Comparison of ENCODE assay signal across 29 cellular contexts in the genomic region with DNA sequence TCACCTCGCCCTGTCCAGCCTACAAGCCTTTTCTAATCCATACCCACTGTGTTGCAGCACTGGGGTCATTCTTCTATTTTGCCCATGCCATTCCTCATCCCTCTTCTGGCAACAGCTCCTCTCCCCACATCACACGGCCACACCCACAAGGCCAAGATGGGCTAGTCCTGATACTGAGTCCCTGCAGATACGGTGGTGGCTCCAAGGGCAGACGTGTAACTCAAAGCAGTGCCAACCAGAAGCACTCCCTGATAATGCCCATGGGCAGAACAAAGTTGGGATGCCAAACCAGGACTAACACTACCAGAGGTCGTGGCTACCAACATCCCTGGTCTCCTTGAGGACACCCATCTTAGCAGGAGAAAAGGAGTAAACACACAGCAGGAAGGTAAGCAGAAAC.
"Had no signal": no experiment of that assay in that cellular context is flagged by ENCODE, and none has a peak within 500 bp of the region (broad histone marks: within the 10 kb centered on the region; RNA-seq: fewer than 3 reads in every experiment).

No MANE protein-coding gene starts in this region.

- H3K4me3 Mint-ChIP-seq: activated CD4-positive, alpha-beta memory T cell treated with anti-CD3 and anti-CD28 coated beads for 36 hours; activated CD4-positive, alpha-beta T cell treated with anti-CD3 and anti-CD28 coated beads, Interleukin-2, amount 10 ng/mL, durations not matched to agents 24 days and 14 days; activated naive CD4-positive, alpha-beta T cell treated with anti-CD3 and anti-CD28 coated beads, Interleukin-2, amount 10 ng/mL, durations not matched to agents 7 days and 5 days; activated naive CD8-positive, alpha-beta T cell treated with anti-CD3 and anti-CD28 coated beads, Interleukin-2, amount 10 ng/mL, durations not matched to agents 7 days and 5 days; activated T-helper 1 cell treated with anti-CD3 and anti-CD28 coated beads, Interleukin-12 subunit alpha, Interleukin-12 subunit beta, Interleukin-2, Interleukin-4 antibody, amounts not matched to agents 30 ng/mL and 10 ng/mL and 1 ng/mL, durations not matched to agents 14 hours and 24 hours and 36 hours; brain; effector memory CD8-positive, alpha-beta T cell; naive thymus-derived CD4-positive, alpha-beta T cell; T-helper 1 cell treated with Interleukin-12 subunit alpha and Interleukin-12 subunit beta and Interleukin-4 antibody, amounts not matched to agents 30 μg/mL and 1 μg/mL, for 36 hours had no signal

- H3K9me3 ChIP-seq: ascending aorta, right lobe of liver, upper lobe of left lung had no signal

- H3K27ac ChIP-seq: ascending aorta, cardiac muscle cell, coronary artery, right lobe of liver, upper lobe of left lung, VCaP had no signal

- H3K9me3 Mint-ChIP-seq: activated CD4-positive, alpha-beta memory T cell treated with anti-CD3 and anti-CD28 coated beads for 36 hours; activated CD4-positive, alpha-beta T cell treated with anti-CD3 and anti-CD28 coated beads, Interleukin-2, amount 10 ng/mL, durations not matched to agents 24 days and 14 days; activated naive CD4-positive, alpha-beta T cell treated with anti-CD3 and anti-CD28 coated beads, Interleukin-2, amount 10 ng/mL, durations not matched to agents 7 days and 5 days; activated T-helper 1 cell treated with anti-CD3 and anti-CD28 coated beads, Interleukin-12 subunit alpha, Interleukin-12 subunit beta, Interleukin-2, Interleukin-4 antibody, amounts not matched to agents 30 ng/mL and 10 ng/mL and 1 ng/mL, durations not matched to agents 14 hours and 24 hours and 36 hours; T-helper 1 cell treated with Interleukin-12 subunit alpha and Interleukin-12 subunit beta and Interleukin-4 antibody, amounts not matched to agents 30 μg/mL and 1 μg/mL, for 36 hours had no signal

- DNase-seq: activated CD4-positive, alpha-beta memory T cell treated with anti-CD3 and anti-CD28 coated beads for 36 hours; activated CD4-positive, alpha-beta T cell treated with anti-CD3 and anti-CD28 coated beads, Interleukin-2, amount 10 ng/mL, durations not matched to agents 24 days and 14 days; activated CD8-positive, alpha-beta memory T cell treated with anti-CD3 and anti-CD28 coated beads, Interleukin-2, amount 50 U/mL, for 4 hours; activated effector memory CD4-positive, alpha-beta T cell treated with anti-CD3 and anti-CD28 coated beads, Interleukin-2, amount 50 U/mL, for 16 hours; activated naive CD4-positive, alpha-beta T cell treated with anti-CD3 and anti-CD28 coated beads, Interleukin-2, amount 10 ng/mL, durations not matched to agents 7 days and 5 days; activated naive CD8-positive, alpha-beta T cell treated with anti-CD3 and anti-CD28 coated beads, Interleukin-2, amount 10 ng/mL, durations not matched to agents 7 days and 5 days; activated T-cell treated with anti-CD3 and anti-CD28 coated beads, Interleukin-2, amount 50 U/mL, for 1 hour; dorsolateral prefrontal cortex; effector memory CD8-positive, alpha-beta T cell; foreskin fibroblast; islet precursor cell; midbrain; naive thymus-derived CD4-positive, alpha-beta T cell; nucleus accumbens; right lobe of liver; stimulated activated CD4-positive, alpha-beta T cell treated with anti-CD3 and anti-CD28 coated beads, Interleukin-12 subunit alpha, Interleukin-12 subunit beta, amount 100 ng/mL, for 4 hours; stimulated activated CD4-positive, alpha-beta T cell treated with anti-CD3 and anti-CD28 coated beads, Interleukin-4, amount 100 ng/mL, for 1 hour; stimulated activated naive CD8-positive, alpha-beta T cell treated with anti-CD3 and anti-CD28 coated beads, Interleukin-15, Interleukin-2, amounts not matched to agents 100 U/mL and 50 U/mL, for 24 hours; T-helper 9 cell; upper lobe of left lung had no signal

- H3K27me3 ChIP-seq: ascending aorta, cardiac muscle cell, dorsolateral prefrontal cortex, right lobe of liver, upper lobe of left lung had no signal

- H3K4me3 ChIP-seq: ascending aorta, cardiac muscle cell, coronary artery, dorsolateral prefrontal cortex, right lobe of liver, upper lobe of left lung had no signal

- H3K4me1 ChIP-seq: ascending aorta, right lobe of liver, upper lobe of left lung had no signal

- H3K27ac Mint-ChIP-seq: activated CD4-positive, alpha-beta memory T cell treated with anti-CD3 and anti-CD28 coated beads for 36 hours; activated CD4-positive, alpha-beta T cell treated with anti-CD3 and anti-CD28 coated beads, Interleukin-2, amount 10 ng/mL, durations not matched to agents 24 days and 14 days; activated naive CD4-positive, alpha-beta T cell treated with anti-CD3 and anti-CD28 coated beads, Interleukin-2, amount 10 ng/mL, durations not matched to agents 7 days and 5 days; activated naive CD8-positive, alpha-beta T cell treated with anti-CD3 and anti-CD28 coated beads, Interleukin-2, amount 10 ng/mL, durations not matched to agents 7 days and 5 days; activated T-helper 1 cell treated with anti-CD3 and anti-CD28 coated beads, Interleukin-12 subunit alpha, Interleukin-12 subunit beta, Interleukin-2, Interleukin-4 antibody, amounts not matched to agents 30 ng/mL and 10 ng/mL and 1 ng/mL, durations not matched to agents 14 hours and 24 hours and 36 hours; effector memory CD8-positive, alpha-beta T cell; T-helper 1 cell treated with Interleukin-12 subunit alpha and Interleukin-12 subunit beta and Interleukin-4 antibody, amounts not matched to agents 30 μg/mL and 1 μg/mL, for 36 hours had no signal

- H3K4me1 Mint-ChIP-seq: activated CD4-positive, alpha-beta T cell treated with anti-CD3 and anti-CD28 coated beads, Interleukin-2, amount 10 ng/mL, durations not matched to agents 24 days and 14 days; activated naive CD4-positive, alpha-beta T cell treated with anti-CD3 and anti-CD28 coated beads, Interleukin-2, amount 10 ng/mL, durations not matched to agents 7 days and 5 days; activated naive CD8-positive, alpha-beta T cell treated with anti-CD3 and anti-CD28 coated beads, Interleukin-2, amount 10 ng/mL, durations not matched to agents 7 days and 5 days had no signal

- H3K27me3 Mint-ChIP-seq: activated CD4-positive, alpha-beta memory T cell treated with anti-CD3 and anti-CD28 coated beads for 36 hours; activated CD4-positive, alpha-beta T cell treated with anti-CD3 and anti-CD28 coated beads, Interleukin-2, amount 10 ng/mL, durations not matched to agents 24 days and 14 days; activated naive CD4-positive, alpha-beta T cell treated with anti-CD3 and anti-CD28 coated beads, Interleukin-2, amount 10 ng/mL, durations not matched to agents 7 days and 5 days; activated naive CD8-positive, alpha-beta T cell treated with anti-CD3 and anti-CD28 coated beads, Interleukin-2, amount 10 ng/mL, durations not matched to agents 7 days and 5 days; brain; effector memory CD8-positive, alpha-beta T cell; naive thymus-derived CD4-positive, alpha-beta T cell had no signal

- ATAC-seq: activated CD4-positive, CD25-positive, alpha-beta regulatory T cell treated with anti-CD3 and anti-CD28 coated beads, Interleukin-2, amount 50 U/mL, for 24 hours; effector memory CD8-positive, alpha-beta T cell; esophagus mucosa; naive thymus-derived CD4-positive, alpha-beta T cell; right lobe of liver; stimulated activated naive CD8-positive, alpha-beta T cell treated with anti-CD3 and anti-CD28 coated beads, Interleukin-15, Interleukin-2, amounts not matched to agents 100 U/mL and 50 U/mL, for 24 hours had no signal
